In the genomic region with DNA sequence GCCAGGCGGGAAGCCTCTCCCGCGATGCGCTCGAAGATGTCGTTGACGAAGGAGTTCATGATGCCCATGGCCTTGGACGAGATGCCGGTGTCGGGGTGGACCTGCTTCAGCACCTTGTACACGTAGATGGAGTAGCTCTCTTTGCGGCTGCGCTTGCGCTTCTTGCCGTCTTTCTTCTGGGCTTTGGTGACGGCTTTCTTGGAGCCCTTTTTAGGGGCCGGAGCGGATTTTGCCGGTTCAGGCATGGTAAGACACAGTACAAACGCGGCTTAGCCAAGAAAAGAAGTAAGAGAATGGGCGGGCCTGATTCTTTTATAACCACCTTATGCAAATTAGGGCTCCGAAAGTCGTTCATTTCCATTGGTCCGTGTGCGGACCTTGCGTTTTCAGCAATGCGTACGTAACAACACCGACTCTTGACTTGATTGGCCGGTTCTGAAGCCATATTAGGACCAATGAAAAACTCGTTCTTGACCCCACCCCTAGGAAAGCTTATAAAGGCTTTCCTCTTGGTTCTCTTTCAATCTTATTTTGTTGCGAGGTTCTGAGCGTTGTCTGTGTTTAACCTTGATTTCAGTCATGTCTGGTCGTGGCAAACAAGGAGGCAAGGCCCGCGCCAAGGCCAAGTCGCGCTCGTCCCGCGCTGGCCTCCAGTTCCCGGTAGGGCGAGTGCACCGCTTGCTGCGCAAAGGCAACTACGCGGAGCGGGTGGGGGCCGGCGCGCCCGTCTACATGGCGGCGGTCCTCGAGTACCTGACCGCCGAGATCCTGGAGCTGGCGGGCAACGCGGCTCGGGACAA, we compare ENCODE assay signal across 1 cellular context.
A peak's percentile ranks its signal among the peaks of the same experiment; 100 is the strongest.
TF ChIP-seq lines count a peak whose summit lies in the region.

No MANE protein-coding gene starts in this region.

TF ChIP-seq in K562, 482 proteins besides CTCF, POLR2A, EP300 and RAD21 (continued from another document and continues in another):
- TF ChIP-seq, protein P1, sequence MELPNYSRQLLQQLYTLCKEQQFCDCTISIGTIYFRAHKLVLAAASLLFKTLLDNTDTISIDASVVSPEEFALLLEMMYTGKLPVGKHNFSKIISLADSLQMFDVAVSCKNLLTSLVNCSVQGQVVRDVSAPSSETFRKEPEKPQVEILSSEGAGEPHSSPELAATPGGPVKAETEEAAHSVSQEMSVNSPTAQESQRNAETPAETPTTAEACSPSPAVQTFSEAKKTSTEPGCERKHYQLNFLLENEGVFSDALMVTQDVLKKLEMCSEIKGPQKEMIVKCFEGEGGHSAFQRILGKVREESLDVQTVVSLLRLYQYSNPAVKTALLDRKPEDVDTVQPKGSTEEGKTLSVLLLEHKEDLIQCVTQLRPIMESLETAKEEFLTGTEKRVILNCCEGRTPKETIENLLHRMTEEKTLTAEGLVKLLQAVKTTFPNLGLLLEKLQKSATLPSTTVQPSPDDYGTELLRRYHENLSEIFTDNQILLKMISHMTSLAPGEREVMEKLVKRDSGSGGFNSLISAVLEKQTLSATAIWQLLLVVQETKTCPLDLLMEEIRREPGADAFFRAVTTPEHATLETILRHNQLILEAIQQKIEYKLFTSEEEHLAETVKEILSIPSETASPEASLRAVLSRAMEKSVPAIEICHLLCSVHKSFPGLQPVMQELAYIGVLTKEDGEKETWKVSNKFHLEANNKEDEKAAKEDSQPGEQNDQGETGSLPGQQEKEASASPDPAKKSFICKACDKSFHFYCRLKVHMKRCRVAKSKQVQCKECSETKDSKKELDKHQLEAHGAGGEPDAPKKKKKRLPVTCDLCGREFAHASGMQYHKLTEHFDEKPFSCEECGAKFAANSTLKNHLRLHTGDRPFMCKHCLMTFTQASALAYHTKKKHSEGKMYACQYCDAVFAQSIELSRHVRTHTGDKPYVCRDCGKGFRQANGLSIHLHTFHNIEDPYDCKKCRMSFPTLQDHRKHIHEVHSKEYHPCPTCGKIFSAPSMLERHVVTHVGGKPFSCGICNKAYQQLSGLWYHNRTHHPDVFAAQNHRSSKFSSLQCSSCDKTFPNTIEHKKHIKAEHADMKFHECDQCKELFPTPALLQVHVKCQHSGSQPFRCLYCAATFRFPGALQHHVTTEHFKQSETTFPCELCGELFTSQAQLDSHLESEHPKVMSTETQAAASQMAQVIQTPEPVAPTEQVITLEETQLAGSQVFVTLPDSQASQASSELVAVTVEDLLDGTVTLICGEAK (IDR thresholded peaks at IDR 0.05) = no peak; the same call in 1 of the 2 replicates
- TF ChIP-seq, protein P1 (CRISPR knock-in tag; IDR thresholded peaks at IDR 0.05) = peak; percentile 68
- TF ChIP-seq, protein P2, sequence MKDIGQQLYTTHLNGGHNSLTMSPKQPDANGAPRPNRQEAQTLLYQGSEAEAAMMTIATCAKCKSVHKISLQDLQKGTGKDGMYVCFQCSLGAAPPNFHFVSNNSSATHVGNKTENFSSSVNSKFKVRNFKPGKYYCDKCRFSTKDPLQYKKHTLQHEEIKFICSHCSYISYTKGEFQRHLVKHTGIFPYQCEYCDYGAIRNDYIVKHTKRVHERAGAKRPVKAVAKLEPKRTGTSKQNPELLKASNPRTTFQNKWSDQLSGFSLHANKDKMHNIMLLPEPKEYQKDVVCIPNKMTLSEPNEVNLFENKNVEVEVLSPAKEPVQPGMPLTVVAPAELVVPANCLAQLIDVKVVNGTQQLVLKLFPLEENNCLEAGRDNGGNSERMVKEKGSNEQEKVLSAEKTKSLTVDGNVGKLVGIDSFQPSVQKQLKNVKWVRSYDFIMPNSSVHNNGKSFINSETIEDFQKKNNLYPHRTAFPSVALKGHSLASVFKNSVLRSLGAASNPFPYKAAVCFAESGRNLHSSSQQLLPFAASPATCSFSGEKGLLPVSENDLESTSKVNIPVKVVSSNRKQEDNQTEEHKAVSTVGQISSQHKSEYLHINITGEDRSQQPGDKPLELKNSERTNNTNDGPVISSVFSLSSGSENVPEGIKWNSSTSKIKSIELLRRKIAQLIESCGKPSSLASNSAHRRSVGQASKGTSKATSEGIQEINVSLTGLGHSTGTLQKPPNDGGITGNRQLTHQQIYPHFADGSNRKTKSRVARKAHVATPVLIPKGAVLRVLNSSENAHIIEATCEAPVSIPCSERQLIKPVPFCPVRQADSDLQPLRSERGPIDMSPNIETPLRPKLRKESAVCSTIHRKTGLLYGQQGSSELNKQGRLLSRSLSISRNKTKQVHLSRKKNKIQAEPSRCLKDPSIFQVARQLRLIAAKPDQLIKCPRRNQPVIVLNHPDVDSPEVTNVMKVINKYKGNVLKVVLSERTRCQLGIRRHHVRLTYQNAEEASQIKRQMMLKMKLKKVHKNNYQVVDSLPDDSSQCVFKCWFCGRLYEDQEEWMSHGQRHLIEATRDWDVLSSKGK (CRISPR knock-in tag; IDR thresholded peaks at IDR 0.05) = no peak
- TF ChIP-seq ARHGAP35 (IDR thresholded peaks at IDR 0.05; ENCODE audit: partially characterized antibody) = no peak
- TF ChIP-seq, protein P3, sequence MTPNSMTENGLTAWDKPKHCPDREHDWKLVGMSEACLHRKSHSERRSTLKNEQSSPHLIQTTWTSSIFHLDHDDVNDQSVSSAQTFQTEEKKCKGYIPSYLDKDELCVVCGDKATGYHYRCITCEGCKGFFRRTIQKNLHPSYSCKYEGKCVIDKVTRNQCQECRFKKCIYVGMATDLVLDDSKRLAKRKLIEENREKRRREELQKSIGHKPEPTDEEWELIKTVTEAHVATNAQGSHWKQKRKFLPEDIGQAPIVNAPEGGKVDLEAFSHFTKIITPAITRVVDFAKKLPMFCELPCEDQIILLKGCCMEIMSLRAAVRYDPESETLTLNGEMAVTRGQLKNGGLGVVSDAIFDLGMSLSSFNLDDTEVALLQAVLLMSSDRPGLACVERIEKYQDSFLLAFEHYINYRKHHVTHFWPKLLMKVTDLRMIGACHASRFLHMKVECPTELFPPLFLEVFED (CRISPR knock-in tag; conservative IDR thresholded peaks at IDR 0.05) = peak; percentile 90
- TF ChIP-seq TEAD4 (IDR thresholded peaks at IDR 0.05; ENCODE audit: low read length) = peak; percentile 40
- 0 out of 2 replicates have a peak, but pooled peaks have one; percentile 54 for TF ChIP-seq TEAD4 (CRISPR knock-in tag; IDR thresholded peaks at IDR 0.05; ENCODE audit: borderline replicate concordance)
- TF ChIP-seq, protein P4, sequence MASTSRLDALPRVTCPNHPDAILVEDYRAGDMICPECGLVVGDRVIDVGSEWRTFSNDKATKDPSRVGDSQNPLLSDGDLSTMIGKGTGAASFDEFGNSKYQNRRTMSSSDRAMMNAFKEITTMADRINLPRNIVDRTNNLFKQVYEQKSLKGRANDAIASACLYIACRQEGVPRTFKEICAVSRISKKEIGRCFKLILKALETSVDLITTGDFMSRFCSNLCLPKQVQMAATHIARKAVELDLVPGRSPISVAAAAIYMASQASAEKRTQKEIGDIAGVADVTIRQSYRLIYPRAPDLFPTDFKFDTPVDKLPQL (IDR thresholded peaks at IDR 0.05; ENCODE audit: extremely low read depth, insufficient read length) = peak; percentile 97
- no peak for TF ChIP-seq DIDO1 (tag; IDR thresholded peaks at IDR 0.05; ENCODE audit: low read depth)
- TF ChIP-seq ZNF75A (CRISPR knock-in tag; IDR thresholded peaks at IDR 0.05) = 0 out of 2 replicates have a peak, but pooled peaks have one; percentile 12
- TF ChIP-seq, protein P5, sequence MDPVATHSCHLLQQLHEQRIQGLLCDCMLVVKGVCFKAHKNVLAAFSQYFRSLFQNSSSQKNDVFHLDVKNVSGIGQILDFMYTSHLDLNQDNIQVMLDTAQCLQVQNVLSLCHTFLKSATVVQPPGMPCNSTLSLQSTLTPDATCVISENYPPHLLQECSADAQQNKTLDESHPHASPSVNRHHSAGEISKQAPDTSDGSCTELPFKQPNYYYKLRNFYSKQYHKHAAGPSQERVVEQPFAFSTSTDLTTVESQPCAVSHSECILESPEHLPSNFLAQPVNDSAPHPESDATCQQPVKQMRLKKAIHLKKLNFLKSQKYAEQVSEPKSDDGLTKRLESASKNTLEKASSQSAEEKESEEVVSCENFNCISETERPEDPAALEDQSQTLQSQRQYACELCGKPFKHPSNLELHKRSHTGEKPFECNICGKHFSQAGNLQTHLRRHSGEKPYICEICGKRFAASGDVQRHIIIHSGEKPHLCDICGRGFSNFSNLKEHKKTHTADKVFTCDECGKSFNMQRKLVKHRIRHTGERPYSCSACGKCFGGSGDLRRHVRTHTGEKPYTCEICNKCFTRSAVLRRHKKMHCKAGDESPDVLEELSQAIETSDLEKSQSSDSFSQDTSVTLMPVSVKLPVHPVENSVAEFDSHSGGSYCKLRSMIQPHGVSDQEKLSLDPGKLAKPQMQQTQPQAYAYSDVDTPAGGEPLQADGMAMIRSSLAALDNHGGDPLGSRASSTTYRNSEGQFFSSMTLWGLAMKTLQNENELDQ (CRISPR knock-in tag; IDR thresholded peaks at IDR 0.05; ENCODE audit: borderline replicate concordance) = no peak
- TF ChIP-seq, protein P6, sequence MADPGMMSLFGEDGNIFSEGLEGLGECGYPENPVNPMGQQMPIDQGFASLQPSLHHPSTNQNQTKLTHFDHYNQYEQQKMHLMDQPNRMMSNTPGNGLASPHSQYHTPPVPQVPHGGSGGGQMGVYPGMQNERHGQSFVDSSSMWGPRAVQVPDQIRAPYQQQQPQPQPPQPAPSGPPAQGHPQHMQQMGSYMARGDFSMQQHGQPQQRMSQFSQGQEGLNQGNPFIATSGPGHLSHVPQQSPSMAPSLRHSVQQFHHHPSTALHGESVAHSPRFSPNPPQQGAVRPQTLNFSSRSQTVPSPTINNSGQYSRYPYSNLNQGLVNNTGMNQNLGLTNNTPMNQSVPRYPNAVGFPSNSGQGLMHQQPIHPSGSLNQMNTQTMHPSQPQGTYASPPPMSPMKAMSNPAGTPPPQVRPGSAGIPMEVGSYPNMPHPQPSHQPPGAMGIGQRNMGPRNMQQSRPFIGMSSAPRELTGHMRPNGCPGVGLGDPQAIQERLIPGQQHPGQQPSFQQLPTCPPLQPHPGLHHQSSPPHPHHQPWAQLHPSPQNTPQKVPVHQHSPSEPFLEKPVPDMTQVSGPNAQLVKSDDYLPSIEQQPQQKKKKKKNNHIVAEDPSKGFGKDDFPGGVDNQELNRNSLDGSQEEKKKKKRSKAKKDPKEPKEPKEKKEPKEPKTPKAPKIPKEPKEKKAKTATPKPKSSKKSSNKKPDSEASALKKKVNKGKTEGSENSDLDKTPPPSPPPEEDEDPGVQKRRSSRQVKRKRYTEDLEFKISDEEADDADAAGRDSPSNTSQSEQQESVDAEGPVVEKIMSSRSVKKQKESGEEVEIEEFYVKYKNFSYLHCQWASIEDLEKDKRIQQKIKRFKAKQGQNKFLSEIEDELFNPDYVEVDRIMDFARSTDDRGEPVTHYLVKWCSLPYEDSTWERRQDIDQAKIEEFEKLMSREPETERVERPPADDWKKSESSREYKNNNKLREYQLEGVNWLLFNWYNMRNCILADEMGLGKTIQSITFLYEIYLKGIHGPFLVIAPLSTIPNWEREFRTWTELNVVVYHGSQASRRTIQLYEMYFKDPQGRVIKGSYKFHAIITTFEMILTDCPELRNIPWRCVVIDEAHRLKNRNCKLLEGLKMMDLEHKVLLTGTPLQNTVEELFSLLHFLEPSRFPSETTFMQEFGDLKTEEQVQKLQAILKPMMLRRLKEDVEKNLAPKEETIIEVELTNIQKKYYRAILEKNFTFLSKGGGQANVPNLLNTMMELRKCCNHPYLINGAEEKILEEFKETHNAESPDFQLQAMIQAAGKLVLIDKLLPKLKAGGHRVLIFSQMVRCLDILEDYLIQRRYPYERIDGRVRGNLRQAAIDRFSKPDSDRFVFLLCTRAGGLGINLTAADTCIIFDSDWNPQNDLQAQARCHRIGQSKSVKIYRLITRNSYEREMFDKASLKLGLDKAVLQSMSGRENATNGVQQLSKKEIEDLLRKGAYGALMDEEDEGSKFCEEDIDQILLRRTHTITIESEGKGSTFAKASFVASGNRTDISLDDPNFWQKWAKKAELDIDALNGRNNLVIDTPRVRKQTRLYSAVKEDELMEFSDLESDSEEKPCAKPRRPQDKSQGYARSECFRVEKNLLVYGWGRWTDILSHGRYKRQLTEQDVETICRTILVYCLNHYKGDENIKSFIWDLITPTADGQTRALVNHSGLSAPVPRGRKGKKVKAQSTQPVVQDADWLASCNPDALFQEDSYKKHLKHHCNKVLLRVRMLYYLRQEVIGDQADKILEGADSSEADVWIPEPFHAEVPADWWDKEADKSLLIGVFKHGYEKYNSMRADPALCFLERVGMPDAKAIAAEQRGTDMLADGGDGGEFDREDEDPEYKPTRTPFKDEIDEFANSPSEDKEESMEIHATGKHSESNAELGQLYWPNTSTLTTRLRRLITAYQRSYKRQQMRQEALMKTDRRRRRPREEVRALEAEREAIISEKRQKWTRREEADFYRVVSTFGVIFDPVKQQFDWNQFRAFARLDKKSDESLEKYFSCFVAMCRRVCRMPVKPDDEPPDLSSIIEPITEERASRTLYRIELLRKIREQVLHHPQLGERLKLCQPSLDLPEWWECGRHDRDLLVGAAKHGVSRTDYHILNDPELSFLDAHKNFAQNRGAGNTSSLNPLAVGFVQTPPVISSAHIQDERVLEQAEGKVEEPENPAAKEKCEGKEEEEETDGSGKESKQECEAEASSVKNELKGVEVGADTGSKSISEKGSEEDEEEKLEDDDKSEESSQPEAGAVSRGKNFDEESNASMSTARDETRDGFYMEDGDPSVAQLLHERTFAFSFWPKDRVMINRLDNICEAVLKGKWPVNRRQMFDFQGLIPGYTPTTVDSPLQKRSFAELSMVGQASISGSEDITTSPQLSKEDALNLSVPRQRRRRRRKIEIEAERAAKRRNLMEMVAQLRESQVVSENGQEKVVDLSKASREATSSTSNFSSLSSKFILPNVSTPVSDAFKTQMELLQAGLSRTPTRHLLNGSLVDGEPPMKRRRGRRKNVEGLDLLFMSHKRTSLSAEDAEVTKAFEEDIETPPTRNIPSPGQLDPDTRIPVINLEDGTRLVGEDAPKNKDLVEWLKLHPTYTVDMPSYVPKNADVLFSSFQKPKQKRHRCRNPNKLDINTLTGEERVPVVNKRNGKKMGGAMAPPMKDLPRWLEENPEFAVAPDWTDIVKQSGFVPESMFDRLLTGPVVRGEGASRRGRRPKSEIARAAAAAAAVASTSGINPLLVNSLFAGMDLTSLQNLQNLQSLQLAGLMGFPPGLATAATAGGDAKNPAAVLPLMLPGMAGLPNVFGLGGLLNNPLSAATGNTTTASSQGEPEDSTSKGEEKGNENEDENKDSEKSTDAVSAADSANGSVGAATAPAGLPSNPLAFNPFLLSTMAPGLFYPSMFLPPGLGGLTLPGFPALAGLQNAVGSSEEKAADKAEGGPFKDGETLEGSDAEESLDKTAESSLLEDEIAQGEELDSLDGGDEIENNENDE (IDR thresholded peaks at IDR 0.05; ENCODE audit: low read depth, low read length) = no peak
